Comparison of ENCODE assay signal across 1 cellular context in genomic region chr7:47405921-47406765, GRCh38.
TF ChIP-seq lines count a peak whose summit lies in the region.

No MANE protein-coding gene starts in this region.

TF ChIP-seq in HEK293, 187 proteins besides CTCF, POLR2A, EP300 and RAD21 (continued from another document):
- TF ChIP-seq, protein P1, sequence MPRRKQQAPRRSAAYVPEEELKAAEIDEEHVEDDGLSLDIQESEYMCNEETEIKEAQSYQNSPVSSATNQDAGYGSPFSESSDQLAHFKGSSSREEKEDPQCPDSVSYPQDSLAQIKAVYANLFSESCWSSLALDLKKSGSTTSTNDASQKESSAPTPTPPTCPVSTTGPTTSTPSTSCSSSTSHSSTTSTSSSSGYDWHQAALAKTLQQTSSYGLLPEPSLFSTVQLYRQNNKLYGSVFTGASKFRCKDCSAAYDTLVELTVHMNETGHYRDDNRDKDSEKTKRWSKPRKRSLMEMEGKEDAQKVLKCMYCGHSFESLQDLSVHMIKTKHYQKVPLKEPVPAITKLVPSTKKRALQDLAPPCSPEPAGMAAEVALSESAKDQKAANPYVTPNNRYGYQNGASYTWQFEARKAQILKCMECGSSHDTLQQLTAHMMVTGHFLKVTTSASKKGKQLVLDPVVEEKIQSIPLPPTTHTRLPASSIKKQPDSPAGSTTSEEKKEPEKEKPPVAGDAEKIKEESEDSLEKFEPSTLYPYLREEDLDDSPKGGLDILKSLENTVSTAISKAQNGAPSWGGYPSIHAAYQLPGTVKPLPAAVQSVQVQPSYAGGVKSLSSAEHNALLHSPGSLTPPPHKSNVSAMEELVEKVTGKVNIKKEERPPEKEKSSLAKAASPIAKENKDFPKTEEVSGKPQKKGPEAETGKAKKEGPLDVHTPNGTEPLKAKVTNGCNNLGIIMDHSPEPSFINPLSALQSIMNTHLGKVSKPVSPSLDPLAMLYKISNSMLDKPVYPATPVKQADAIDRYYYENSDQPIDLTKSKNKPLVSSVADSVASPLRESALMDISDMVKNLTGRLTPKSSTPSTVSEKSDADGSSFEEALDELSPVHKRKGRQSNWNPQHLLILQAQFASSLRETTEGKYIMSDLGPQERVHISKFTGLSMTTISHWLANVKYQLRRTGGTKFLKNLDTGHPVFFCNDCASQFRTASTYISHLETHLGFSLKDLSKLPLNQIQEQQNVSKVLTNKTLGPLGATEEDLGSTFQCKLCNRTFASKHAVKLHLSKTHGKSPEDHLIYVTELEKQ (tag by site-specific recombination; IDR thresholded peaks at IDR 0.05; ENCODE audit: borderline replicate concordance), result no peak
- TF ChIP-seq ZNF121 (tag by site-specific recombination; IDR thresholded peaks at IDR 0.05) (no peak), PRDM2 (tag by site-specific recombination; IDR thresholded peaks at IDR 0.05; ENCODE audit: borderline replicate concordance) (no peak), ZNF146 (tag by site-specific recombination; IDR thresholded peaks at IDR 0.05) (no peak), MYNN (tag by site-specific recombination; IDR thresholded peaks at IDR 0.05; ENCODE audit: borderline replicate concordance) (no peak), KLF1 (tag by site-specific recombination; IDR thresholded peaks at IDR 0.05) (peak; percentile 74), ZFHX2 (tag by site-specific recombination; conservative IDR thresholded peaks at IDR 0.05) (no peak), FEZF1 (tag by site-specific recombination; IDR thresholded peaks at IDR 0.05) (no peak), KLF17 (tag by site-specific recombination; IDR thresholded peaks at IDR 0.05) (0 out of 2 replicates have a peak, but pooled peaks have one; percentile 11), ZNF292 (tag by site-specific recombination; IDR thresholded peaks at IDR 0.05; ENCODE audit: borderline replicate concordance, low read depth) (no peak), ZNF692 (tag by site-specific recombination; IDR thresholded peaks at IDR 0.05) (peak; percentile 60; the same call in 1 of the 2 replicates), ZNF623 (tag by site-specific recombination; IDR thresholded peaks at IDR 0.05) (no peak)
- TF ChIP-seq, protein P2, sequence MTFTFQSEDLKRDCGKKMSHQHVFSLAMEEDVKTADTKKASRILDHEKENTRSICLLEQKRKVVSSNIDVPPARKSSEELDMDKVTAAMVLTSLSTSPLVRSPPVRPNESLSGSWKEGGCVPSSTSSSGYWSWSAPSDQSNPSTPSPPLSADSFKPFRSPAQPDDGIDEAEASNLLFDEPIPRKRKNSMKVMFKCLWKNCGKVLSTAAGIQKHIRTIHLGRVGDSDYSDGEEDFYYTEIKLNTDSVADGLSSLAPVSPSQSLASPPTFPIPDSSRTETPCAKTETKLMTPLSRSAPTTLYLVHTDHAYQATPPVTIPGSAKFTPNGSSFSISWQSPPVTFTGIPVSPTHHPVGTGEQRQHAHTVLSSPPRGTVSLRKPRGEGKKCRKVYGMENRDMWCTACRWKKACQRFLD (tag by site-specific recombination; IDR thresholded peaks at IDR 0.05), result no peak
- TF ChIP-seq, protein P3, sequence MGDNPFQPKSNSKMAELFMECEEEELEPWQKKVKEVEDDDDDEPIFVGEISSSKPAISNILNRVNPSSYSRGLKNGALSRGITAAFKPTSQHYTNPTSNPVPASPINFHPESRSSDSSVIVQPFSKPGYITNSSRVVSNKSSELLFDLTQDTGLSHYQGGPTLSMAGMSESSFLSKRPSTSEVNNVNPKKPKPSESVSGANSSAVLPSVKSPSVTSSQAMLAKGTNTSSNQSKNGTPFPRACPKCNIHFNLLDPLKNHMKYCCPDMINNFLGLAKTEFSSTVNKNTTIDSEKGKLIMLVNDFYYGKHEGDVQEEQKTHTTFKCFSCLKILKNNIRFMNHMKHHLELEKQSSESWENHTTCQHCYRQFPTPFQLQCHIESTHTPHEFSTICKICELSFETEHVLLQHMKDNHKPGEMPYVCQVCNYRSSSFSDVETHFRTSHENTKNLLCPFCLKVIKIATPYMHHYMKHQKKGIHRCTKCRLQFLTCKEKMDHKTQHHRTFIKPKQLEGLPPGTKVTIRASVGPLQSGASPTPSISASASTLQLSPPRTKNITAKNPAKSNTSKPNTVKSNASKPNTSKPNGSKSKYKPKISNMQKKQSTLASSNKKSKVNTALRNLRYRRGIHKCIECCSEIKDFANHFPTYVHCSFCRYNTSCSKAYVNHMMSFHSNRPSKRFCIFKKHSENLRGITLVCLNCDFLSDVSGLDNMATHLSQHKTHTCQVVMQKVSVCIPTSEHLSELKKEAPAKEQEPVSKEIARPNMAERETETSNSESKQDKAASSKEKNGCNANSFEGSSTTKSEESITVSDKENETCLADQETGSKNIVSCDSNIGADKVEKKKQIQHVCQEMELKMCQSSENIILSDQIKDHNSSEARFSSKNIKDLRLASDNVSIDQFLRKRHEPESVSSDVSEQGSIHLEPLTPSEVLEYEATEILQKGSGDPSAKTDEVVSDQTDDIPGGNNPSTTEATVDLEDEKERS (tag by site-specific recombination; IDR thresholded peaks at IDR 0.05), result no peak
